ENCODE assay signal across 17 cellular contexts in genomic region chr12:104627975-104628322, GRCh38.
A peak's percentile ranks its signal among the peaks of the same experiment; 100 is the strongest.
DNase-seq lines count a peak whose midpoint lies in the region; ATAC-seq, FAIRE-seq and TF ChIP-seq lines count a peak whose summit lies in the region.
"Had no signal": no experiment of that assay in that cellular context is flagged by ENCODE, and none has a peak within 500 bp of the region (broad histone marks: within the 10 kb centered on the region; RNA-seq: fewer than 3 reads in every experiment).

No MANE protein-coding gene starts in this region.

- H3K4me1 Mint-ChIP-seq in activated naive CD4-positive, alpha-beta T cell treated with anti-CD3 and anti-CD28 coated beads, Interleukin-2, amount 10 ng/mL, durations not matched to agents 7 days and 5 days = peaks cover 11% of the 10 kb centered on the region

- H3K4me3 ChIP-seq in WERI-Rb-1 (ENCODE audit: low read depth, low read length) (no peak overlapping the region), left ventricle myocardium inferior (no peak overlapping the region), tibial artery (no peak overlapping the region)
- H3K4me3 ChIP-seq: A549, SJSA1 had no signal

- TF ChIP-seq CTCF in WERI-Rb-1 (IDR thresholded peaks at IDR 0.05; ENCODE audit: low read depth, low read length) (no peak), left ventricle myocardium inferior (IDR thresholded peaks at IDR 0.05; ENCODE audit: borderline replicate concordance) (no peak), tibial artery (IDR thresholded peaks at IDR 0.05) (no peak)

- no peaks in the 10 kb centered on the region for H3K27me3 Mint-ChIP-seq in activated naive CD4-positive, alpha-beta T cell treated with anti-CD3 and anti-CD28 coated beads, Interleukin-2, amount 10 ng/mL, durations not matched to agents 7 days and 5 days
- H3K27me3 Mint-ChIP-seq: CD4-positive, CD25-positive, alpha-beta regulatory T cell had no signal

- intact Hi-C loops in left ventricle myocardium inferior (cut with micrococcal nuclease) (no loop called here), tibial artery (cut with DNase I; ENCODE audit: low total_unique reads) (no loop called here)

- H3K27ac ChIP-seq in WERI-Rb-1 (peak overlapping the region; percentile 80), left ventricle myocardium inferior (replicated peaks) (peak overlapping the region; percentile 28), tibial artery (peak overlapping the region; percentile 57 to 58)
- H3K27ac ChIP-seq: A549, SJSA1 had no signal

- H3K9me3 Mint-ChIP-seq in activated naive CD4-positive, alpha-beta T cell treated with anti-CD3 and anti-CD28 coated beads, Interleukin-2, amount 50 U/mL, for 72 hours = no peaks in the 10 kb centered on the region
- no peaks in the 10 kb centered on the region for H3K9me3 Mint-ChIP-seq in activated naive CD4-positive, alpha-beta T cell treated with anti-CD3 and anti-CD28 coated beads, Interleukin-2, amount 10 ng/mL, durations not matched to agents 7 days and 5 days
- H3K9me3 Mint-ChIP-seq: CD4-positive, CD25-positive, alpha-beta regulatory T cell had no signal

- no peak for ATAC-seq in activated naive CD4-positive, alpha-beta T cell treated with anti-CD3 and anti-CD28 coated beads, Interleukin-2, amount 50 U/mL, for 72 hours
- ATAC-seq in GM21515 (IDR thresholded peaks at IDR 0.05; ENCODE audit: unreplicated experiment) = no peak
- ATAC-seq: A549 had no signal

- H3K9me3 ChIP-seq in WERI-Rb-1 (ENCODE audit: severe bottlenecking) (no peaks in the 10 kb centered on the region), left ventricle myocardium inferior (replicated peaks) (no peaks in the 10 kb centered on the region), tibial artery (no peaks in the 10 kb centered on the region)
- H3K9me3 ChIP-seq: A549, SJSA1 had no signal

- H3K27ac Mint-ChIP-seq in activated naive CD4-positive, alpha-beta T cell treated with anti-CD3 and anti-CD28 coated beads, Interleukin-2, amount 50 U/mL, for 72 hours = peak overlapping the region; percentile 4 to 91
- H3K27ac Mint-ChIP-seq in activated naive CD4-positive, alpha-beta T cell treated with anti-CD3 and anti-CD28 coated beads, Interleukin-2, amount 10 ng/mL, durations not matched to agents 7 days and 5 days = no peak overlapping the region

- no peak for FAIRE-seq in RCC 7860 (lab: Jason Lieb, UNC)
- FAIRE-seq: A549 had no signal

- H3K4me3 Mint-ChIP-seq in activated naive CD4-positive, alpha-beta T cell treated with anti-CD3 and anti-CD28 coated beads, Interleukin-2, amount 10 ng/mL, durations not matched to agents 7 days and 5 days = no peak overlapping the region
- H3K4me3 Mint-ChIP-seq: CD4-positive, CD25-positive, alpha-beta regulatory T cell had no signal

- no peaks in the 10 kb centered on the region for H3K36me3 Mint-ChIP-seq in activated naive CD4-positive, alpha-beta T cell treated with anti-CD3 and anti-CD28 coated beads, Interleukin-2, amount 50 U/mL, for 72 hours
- peaks cover 22% of the 10 kb centered on the region for H3K36me3 Mint-ChIP-seq in activated naive CD4-positive, alpha-beta T cell treated with anti-CD3 and anti-CD28 coated beads, Interleukin-2, amount 10 ng/mL, durations not matched to agents 7 days and 5 days

- no peak for DNase-seq in activated naive CD4-positive, alpha-beta T cell treated with anti-CD3 and anti-CD28 coated beads, Interleukin-2, amount 50 U/mL, for 72 hours (ENCODE audit: low spot score in 2 of 2)
- no peak for DNase-seq in activated naive CD4-positive, alpha-beta T cell treated with anti-CD3 and anti-CD28 coated beads, Interleukin-2, amount 10 ng/mL, durations not matched to agents 7 days and 5 days
- DNase-seq in WERI-Rb-1 = peak; percentile 84
- no peak for DNase-seq in left ventricle myocardium inferior
- DNase-seq in tibial artery = no peak
- no peak for DNase-seq in HUDEP-2 (lab: John Stamatoyannopoulos, UW; ENCODE audit: unreplicated experiment in 76 of 76)
- no peak for DNase-seq in RCC 7860 (ENCODE audit: low spot score)
- DNase-seq: CD4-positive, CD25-positive, alpha-beta regulatory T cell; DMS 273 treated with DMSO at 0.1 percent for 48 hours; GOT3; KBM-7; NCI-H1436 treated with DMSO at 0.1 percent for 48 hours; NCI-H2107; NCI-H446 had no signal

- H3K4me1 ChIP-seq in left ventricle myocardium inferior (peaks cover 13% of the 10 kb centered on the region), tibial artery (peaks cover 0 to 33% (median 23%) of the 10 kb centered on the region in 4 donors)
- H3K4me1 ChIP-seq: SJSA1 had no signal

- H3K36me3 ChIP-seq in WERI-Rb-1 (no peaks in the 10 kb centered on the region), left ventricle myocardium inferior (no peaks in the 10 kb centered on the region), tibial artery (no peaks in the 10 kb centered on the region)
- H3K36me3 ChIP-seq: SJSA1 had no signal

- CTCF ChIA-PET in activated naive CD4-positive, alpha-beta T cell treated with anti-CD3 and anti-CD28 coated beads, Interleukin-2, amount 10 ng/mL, durations not matched to agents 7 days and 5 days (lab: Charles Lee) = interaction anchor here (1.8 kb wide), 1 partner anchor 246 kb away, joined by 4 read pairs; no protein-coding TSS in a partner anchor

- H3K27me3 ChIP-seq in WERI-Rb-1 (ENCODE audit: insufficient read depth, low read depth, severe bottlenecking) (no peaks in the 10 kb centered on the region), left ventricle myocardium inferior (ENCODE audit: low read depth) (no peaks in the 10 kb centered on the region), tibial artery (no peaks in the 10 kb centered on the region)
- H3K27me3 ChIP-seq: SJSA1 had no signal

Comparison
In these comparisons a context has a peak if more than half of its experiments do, and no peak if none do; other contexts are left out.
1. H3K27ac ChIP-seq: peak in every context shown above with its lines; median percentile 80 in WERI-Rb-1; 58 in tibial artery; 28 in left ventricle myocardium inferior.